20 cellular contexts compared by ENCODE assay signal in genomic region chr21:38067086-38067739, GRCh38.
"Had no signal": no experiment of that assay in that cellular context is flagged by ENCODE, and none has a peak within 500 bp of the region (broad histone marks: within the 10 kb centered on the region; RNA-seq: fewer than 3 reads in every experiment).

No MANE protein-coding gene starts in this region.

- H3K4me3 Mint-ChIP-seq: activated CD4-positive, alpha-beta memory T cell treated with anti-CD3 and anti-CD28 coated beads, Interleukin-2, amount 10 ng/mL, durations not matched to agents 7 days and 5 days; activated CD4-positive, alpha-beta T cell treated with anti-CD3 and anti-CD28 coated beads for 36 hours; activated T-cell treated with anti-CD3 and anti-CD28 coated beads, Interleukin-2, amount 50 U/mL, for 24 hours; memory B cell; natural killer cell; stimulated activated naive B cell treated with anti-CD40 and anti-IgM and Interleukin-4, amounts not matched to agents 10 μg/mL and 1 μg/mL and 100 μg/mL, for 72 hours had no signal

- H3K4me3 ChIP-seq: adrenal gland, colonic mucosa, hepatocyte, left lung, mucosa of descending colon, skin epidermis, tibial nerve, uterus had no signal

- H3K36me3 Mint-ChIP-seq: memory B cell; natural killer cell; stimulated activated naive B cell treated with anti-CD40 and anti-IgM and Interleukin-4, amounts not matched to agents 10 μg/mL and 1 μg/mL and 100 μg/mL, for 72 hours had no signal

- H3K4me2 ChIP-seq: hepatocyte had no signal

- H3K27me3 Mint-ChIP-seq: activated CD4-positive, alpha-beta memory T cell treated with anti-CD3 and anti-CD28 coated beads, Interleukin-2, amount 10 ng/mL, durations not matched to agents 7 days and 5 days had no signal

- H3K27ac ChIP-seq: adrenal gland, colonic mucosa, hepatocyte, left lung, skin epidermis, tibial nerve, uterus had no signal

- H3K9me3 Mint-ChIP-seq: activated CD4-positive, alpha-beta memory T cell treated with anti-CD3 and anti-CD28 coated beads, Interleukin-2, amount 10 ng/mL, durations not matched to agents 7 days and 5 days; activated T-cell treated with anti-CD3 and anti-CD28 coated beads, Interleukin-2, amount 50 U/mL, for 24 hours had no signal

- H3K36me3 ChIP-seq: adrenal gland, colonic mucosa, left lung, tibial nerve, uterus had no signal

- H3K79me2 ChIP-seq: hepatocyte had no signal

- H2AFZ ChIP-seq: hepatocyte had no signal

- H3K4me1 ChIP-seq: adrenal gland, colonic mucosa, left lung, tibial nerve, uterus had no signal

- H3K27me3 ChIP-seq: adrenal gland, colonic mucosa, tibial nerve, uterus had no signal

- H3K27ac Mint-ChIP-seq: activated CD4-positive, alpha-beta memory T cell treated with anti-CD3 and anti-CD28 coated beads, Interleukin-2, amount 10 ng/mL, durations not matched to agents 7 days and 5 days; activated CD4-positive, alpha-beta T cell treated with anti-CD3 and anti-CD28 coated beads for 36 hours; activated T-cell treated with anti-CD3 and anti-CD28 coated beads, Interleukin-2, amount 50 U/mL, for 24 hours; memory B cell; natural killer cell; stimulated activated naive B cell treated with anti-CD40 and anti-IgM and Interleukin-4, amounts not matched to agents 10 μg/mL and 1 μg/mL and 100 μg/mL, for 72 hours had no signal

- H3K9me3 ChIP-seq: adrenal gland, colonic mucosa, left lung, mucosa of descending colon, tibial nerve, uterus had no signal

- H3K4me1 Mint-ChIP-seq: activated CD4-positive, alpha-beta memory T cell treated with anti-CD3 and anti-CD28 coated beads, Interleukin-2, amount 10 ng/mL, durations not matched to agents 7 days and 5 days; activated CD4-positive, alpha-beta T cell treated with anti-CD3 and anti-CD28 coated beads for 36 hours; memory B cell; natural killer cell; stimulated activated naive B cell treated with anti-CD40 and anti-IgM and Interleukin-4, amounts not matched to agents 10 μg/mL and 1 μg/mL and 100 μg/mL, for 72 hours had no signal

- DNase-seq: activated CD4-positive, alpha-beta memory T cell treated with anti-CD3 and anti-CD28 coated beads, Interleukin-2, amount 10 ng/mL, durations not matched to agents 7 days and 5 days; activated CD4-positive, alpha-beta T cell treated with anti-CD3 and anti-CD28 coated beads for 36 hours; activated naive CD4-positive, alpha-beta T cell treated with anti-CD3 and anti-CD28 coated beads, Interleukin-2, amount 50 U/mL, for 16 hours; activated T-cell treated with anti-CD3 and anti-CD28 coated beads, Interleukin-2, amount 50 U/mL, for 24 hours; adrenal gland; central memory CD4-positive, alpha-beta T cell; colonic mucosa; left lung; mucosa of descending colon; natural killer cell; posterior cingulate gyrus; stimulated activated CD4-positive, alpha-beta T cell treated with anti-CD3 and anti-CD28 coated beads, Interleukin-15, amount 100 ng/mL, for 24 hours; stimulated activated CD4-positive, alpha-beta T cell treated with anti-CD3 and anti-CD28 coated beads, Interleukin-4, amount 100 ng/mL, for 1 hour; stimulated activated naive B cell treated with anti-CD40 and anti-IgM and Interleukin-4, amounts not matched to agents 10 μg/mL and 1 μg/mL and 100 μg/mL, for 72 hours; T1000; uterus had no signal
